Comparison of ENCODE assay signal across 18 cellular contexts in the genomic region with DNA sequence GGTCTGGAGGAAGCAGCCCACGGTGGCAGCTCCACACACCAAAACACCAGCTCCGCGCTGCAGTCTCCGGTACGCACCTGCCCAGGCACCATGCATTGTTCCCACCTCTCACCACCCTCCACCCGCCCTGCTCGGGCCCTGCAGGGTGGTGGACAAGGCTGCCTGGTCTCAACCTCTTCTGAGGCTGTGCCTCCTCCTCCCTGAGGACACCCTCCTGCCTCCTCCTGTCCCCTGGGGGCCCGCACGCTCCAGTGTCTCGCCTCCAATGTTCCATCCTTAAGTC.
DNase-seq lines count a peak whose midpoint lies in the region; ATAC-seq, FAIRE-seq and TF ChIP-seq lines count a peak whose summit lies in the region.
"Had no signal": no experiment of that assay in that cellular context is flagged by ENCODE, and none has a peak within 500 bp of the region (broad histone marks: within the 10 kb centered on the region; RNA-seq: fewer than 3 reads in every experiment).

No MANE protein-coding gene starts in this region.

- H3K4me3 ChIP-seq in NT2/D1 (ENCODE audit: insufficient read length, low read depth) (no peak overlapping the region), astrocyte (ENCODE audit: insufficient read depth, low read depth, low read length) (no peak overlapping the region), osteoblast (ENCODE audit: insufficient read depth, low read length) (no peak overlapping the region)
- H3K4me3 ChIP-seq: BLaER1 treated with 17β-estradiol and CSF1 and Interleukin-3, amounts not matched to agents 10 nM and 100 nM; GM23248 had no signal

- intact Hi-C loops in CD14-positive monocyte (cut with micrococcal nuclease): loop anchor here in 1 of 2 donors (5.0 kb wide), 1 partner anchor 324 kb away; no protein-coding TSS in a partner anchor
- intact Hi-C loops in activated naive CD4-positive, alpha-beta T cell treated with anti-CD3 and anti-CD28 coated beads for 36 hours (cut with micrococcal nuclease): loop anchor here (10.0 kb wide), 2 partner anchors 167 to 327 kb away; a partner anchor contains a TSS

- H3K27me3 Mint-ChIP-seq in H9 (ENCODE audit: low read depth) (no peaks in the 10 kb centered on the region), astrocyte (ENCODE audit: low read depth, unreplicated experiment) (peaks cover 22% of the 10 kb centered on the region), CD14-positive monocyte (ENCODE audit: low read depth in 3 of 3) (peaks cover 0 to 4% (median 1%) of the 10 kb centered on the region in 3 donors)
- peaks cover 3% of the 10 kb centered on the region for H3K27me3 Mint-ChIP-seq in activated naive CD4-positive, alpha-beta T cell treated with anti-CD3 and anti-CD28 coated beads for 36 hours (ENCODE audit: low read depth)
- H3K27me3 Mint-ChIP-seq: CD8-positive, alpha-beta memory T cell had no signal

- H2BK5ac ChIP-seq in H9 (ENCODE audit: insufficient read length, low read length): no peak overlapping the region

- no peak overlapping the region for H2BK12ac ChIP-seq in H9 (ENCODE audit: insufficient read length, low read depth, low read length)

- FAIRE-seq in astrocyte (lab: Jason Lieb, UNC): no peak
- FAIRE-seq: D721Med, G401.6, GM12891, GM19239, HTR-8/SVneo had no signal

- no peak overlapping the region for H3K4ac ChIP-seq in H9 (ENCODE audit: low read depth, low read length)

- H4K91ac ChIP-seq in H9 (ENCODE audit: insufficient read length, low read depth, low read length): no peak overlapping the region

- H2AFZ ChIP-seq in H9 (ENCODE audit: low read length): no peak overlapping the region
- H2AFZ ChIP-seq in astrocyte (ENCODE audit: low read depth, low read length): no peak overlapping the region
- H2AFZ ChIP-seq in osteoblast (ENCODE audit: low read length): no peak overlapping the region

- CTCF ChIA-PET in activated naive CD4-positive, alpha-beta T cell treated with anti-CD3 and anti-CD28 coated beads for 36 hours (lab: Charles Lee): interaction anchor here (0.6 to 1.6 kb wide), 4 partner anchors 127 to 485 kb away, joined by 3 to 6 read pairs (median 3); no protein-coding TSS in a partner anchor

- H3K36me3 ChIP-seq in NT2/D1 (ENCODE audit: insufficient read depth, insufficient read length, low read length) (no peaks in the 10 kb centered on the region), astrocyte (ENCODE audit: insufficient read depth, low read length) (no peaks in the 10 kb centered on the region), osteoblast (ENCODE audit: insufficient read depth, low read length) (no peaks in the 10 kb centered on the region)
- H3K36me3 ChIP-seq: BLaER1 treated with 17β-estradiol and CSF1 and Interleukin-3, amounts not matched to agents 10 nM and 100 nM had no signal

- H3K23me2 ChIP-seq in H9 (ENCODE audit: insufficient read length, low read depth, low read length, poor library complexity, severe bottlenecking): no peaks in the 10 kb centered on the region

- no peak for ATAC-seq in GM19351 (IDR thresholded peaks at IDR 0.05; ENCODE audit: unreplicated experiment)

- H3K9ac ChIP-seq in H9 (ENCODE audit: extremely low read depth, insufficient read length, low read length) (no peak overlapping the region), NT2/D1 (ENCODE audit: insufficient read length, low read depth) (peak overlapping the region; percentile 16), astrocyte (ENCODE audit: low read length) (no peak overlapping the region)
- H3K9ac ChIP-seq: BLaER1 treated with 17β-estradiol and CSF1 and Interleukin-3, amounts not matched to agents 10 nM and 100 nM; GM23248 had no signal

- H3K4me3 Mint-ChIP-seq in H9 (no peak overlapping the region), astrocyte (ENCODE audit: unreplicated experiment) (no peak overlapping the region), CD14-positive monocyte (no peak overlapping the region)
- H3K4me3 Mint-ChIP-seq in activated naive CD4-positive, alpha-beta T cell treated with anti-CD3 and anti-CD28 coated beads for 36 hours: no peak overlapping the region
- H3K4me3 Mint-ChIP-seq: B cell; CD4-positive, CD25-positive, alpha-beta regulatory T cell; CD8-positive, alpha-beta memory T cell had no signal

- H2AK5ac ChIP-seq in H9 (ENCODE audit: insufficient read length, low read length): no peak overlapping the region

- H4K20me1 ChIP-seq in H9 (ENCODE audit: control insufficient read depth, insufficient read depth, insufficient read length): no peaks in the 10 kb centered on the region
- peaks cover 4% of the 10 kb centered on the region for H4K20me1 ChIP-seq in astrocyte (ENCODE audit: insufficient read depth, low read length)
- H4K20me1 ChIP-seq in osteoblast (ENCODE audit: insufficient read depth, low read length): no peaks in the 10 kb centered on the region

- H3K9me3 ChIP-seq in H9 (ENCODE audit: control insufficient read depth, low read depth, low read length) (no peaks in the 10 kb centered on the region), NT2/D1 (ENCODE audit: insufficient read depth, low read length) (no peaks in the 10 kb centered on the region), astrocyte (ENCODE audit: insufficient read depth, low read depth, low read length) (no peaks in the 10 kb centered on the region), osteoblast (ENCODE audit: low read depth, low read length) (no peaks in the 10 kb centered on the region)
- H3K9me3 ChIP-seq: Caco-2 had no signal

- H2BK120ac ChIP-seq in H9 (ENCODE audit: low read depth, low read length, poor library complexity, severe bottlenecking): no peak overlapping the region

- peaks cover 6 to 16% of the 10 kb centered on the region in 2 experiments for H3K4me1 Mint-ChIP-seq in H9
- peaks cover 6% of the 10 kb centered on the region for H3K4me1 Mint-ChIP-seq in astrocyte (ENCODE audit: low read depth, unreplicated experiment)
- H3K4me1 Mint-ChIP-seq in CD14-positive monocyte: peaks cover 2% of the 10 kb centered on the region
- H3K4me1 Mint-ChIP-seq in activated naive CD4-positive, alpha-beta T cell treated with anti-CD3 and anti-CD28 coated beads for 36 hours (ENCODE audit: low read depth): no peaks in the 10 kb centered on the region
- H3K4me1 Mint-ChIP-seq: B cell had no signal

- no peak overlapping the region for H2BK20ac ChIP-seq in H9 (ENCODE audit: low read depth, low read length, poor library complexity, severe bottlenecking)

- H3K14ac ChIP-seq in H9 (ENCODE audit: insufficient read depth, low read length): no peak overlapping the region

- no peak for DNase-seq in H9
- no peak for DNase-seq in NT2/D1 (ENCODE audit: low read depth, low spot score)
- DNase-seq in astrocyte (ENCODE audit: low read depth): no peak
- peak; percentile 19 for DNase-seq in osteoblast (ENCODE audit: insufficient read length, low spot score, missing footprints)
- DNase-seq in CD14-positive monocyte (ENCODE audit: low spot score): no peak
- no peak for DNase-seq in activated naive CD4-positive, alpha-beta T cell treated with anti-CD3 and anti-CD28 coated beads for 36 hours
- DNase-seq: CD4-positive, CD25-positive, alpha-beta regulatory T cell; CD8-positive, alpha-beta memory T cell had no signal

- TF ChIP-seq CTCF in H9 (conservative IDR thresholded peaks at IDR 0.05): no peak
- TF ChIP-seq CTCF in astrocyte (IDR thresholded peaks at IDR 0.05; ENCODE audit: insufficient read depth, low read depth, low read length): no peak
- TF ChIP-seq CTCF in osteoblast (IDR thresholded peaks at IDR 0.05; ENCODE audit: extremely low read depth, low read depth, low read length): no peak
- no peak for TF ChIP-seq CTCF in CD14-positive monocyte (IDR thresholded peaks at IDR 0.05)

- no peak overlapping the region for H2BK15ac ChIP-seq in H9 (ENCODE audit: low read depth, low read length)

- H3K18ac ChIP-seq in H9 (ENCODE audit: insufficient read length, low read depth, low read length): no peak overlapping the region

- H3K4me2 ChIP-seq in H9 (ENCODE audit: insufficient read depth, insufficient read length, low read length) (no peak overlapping the region), astrocyte (ENCODE audit: low read length) (no peak overlapping the region), osteoblast (ENCODE audit: insufficient read depth, low read length) (no peak overlapping the region)
- H3K4me2 ChIP-seq: BLaER1 treated with 17β-estradiol and CSF1 and Interleukin-3, amounts not matched to agents 10 nM and 100 nM had no signal

- peak overlapping the region; percentile 10 to 56 (median 30); a peak in 3 of 7 replicates for H3K27ac Mint-ChIP-seq in H9
- peak overlapping the region; percentile 78 for H3K27ac Mint-ChIP-seq in astrocyte (ENCODE audit: unreplicated experiment)
- H3K27ac Mint-ChIP-seq in CD14-positive monocyte: no peak overlapping the region
- H3K27ac Mint-ChIP-seq in activated naive CD4-positive, alpha-beta T cell treated with anti-CD3 and anti-CD28 coated beads for 36 hours: no peak overlapping the region
- H3K27ac Mint-ChIP-seq: B cell had no signal

- H4K8ac ChIP-seq in H9 (replicated peaks; ENCODE audit: insufficient read length, low read depth, low read length): no peak overlapping the region

- H3K79me2 ChIP-seq in H9 (ENCODE audit: insufficient read depth, low read length) (no peaks in the 10 kb centered on the region), astrocyte (ENCODE audit: insufficient read depth, low read length) (no peaks in the 10 kb centered on the region), osteoblast (ENCODE audit: insufficient read depth, low read length) (no peaks in the 10 kb centered on the region)

- H3K4me1 ChIP-seq in H9 (ENCODE audit: insufficient read depth, low read length) (no peaks in the 10 kb centered on the region), NT2/D1 (ENCODE audit: insufficient read depth, insufficient read length) (peaks cover 18% of the 10 kb centered on the region), astrocyte (ENCODE audit: insufficient read depth, low read length) (no peaks in the 10 kb centered on the region), osteoblast (ENCODE audit: insufficient read depth, low read length) (no peaks in the 10 kb centered on the region)
- H3K4me1 ChIP-seq: Caco-2 had no signal

- H3K79me1 ChIP-seq in H9 (ENCODE audit: insufficient read depth, low read depth, low read length, poor library complexity, severe bottlenecking): no peaks in the 10 kb centered on the region

- H3T11ph ChIP-seq in H9 (ENCODE audit: low read length): no peak overlapping the region

- H3K9me3 Mint-ChIP-seq in H9 (no peaks in the 10 kb centered on the region; a peak in 1 of 5 replicates), astrocyte (ENCODE audit: unreplicated experiment) (peaks cover 2% of the 10 kb centered on the region), CD14-positive monocyte (peaks cover 0 to 6% (median 0%) of the 10 kb centered on the region in 7 donors)
- no peaks in the 10 kb centered on the region for H3K9me3 Mint-ChIP-seq in activated naive CD4-positive, alpha-beta T cell treated with anti-CD3 and anti-CD28 coated beads for 36 hours
- H3K9me3 Mint-ChIP-seq: CD8-positive, alpha-beta memory T cell had no signal

- no CpG with 5 or more reads among the region's 10 CpGs for WGBS in H9 (ENCODE audit: extremely low coverage, insufficient read length, low lambda C conversion rate)

- no peak overlapping the region for H4K5ac ChIP-seq in H9 (ENCODE audit: insufficient read length, low read depth, low read length)

- H3K36me3 Mint-ChIP-seq in H9 (ENCODE audit: insufficient read depth in 1 of 3, low read depth in 3 of 3) (no peaks in the 10 kb centered on the region), astrocyte (ENCODE audit: low read depth, unreplicated experiment) (no peaks in the 10 kb centered on the region), CD14-positive monocyte (no peaks in the 10 kb centered on the region)
- no peaks in the 10 kb centered on the region for H3K36me3 Mint-ChIP-seq in activated naive CD4-positive, alpha-beta T cell treated with anti-CD3 and anti-CD28 coated beads for 36 hours (ENCODE audit: low read depth)
- H3K36me3 Mint-ChIP-seq: CD4-positive, CD25-positive, alpha-beta regulatory T cell; CD8-positive, alpha-beta memory T cell had no signal

- H3K23ac ChIP-seq in H9 (ENCODE audit: insufficient read length, low read depth, low read length): no peak overlapping the region

- H3K27ac ChIP-seq in H9 (ENCODE audit: insufficient read length, low read depth, low read length) (no peak overlapping the region), astrocyte (ENCODE audit: low read depth, low read length) (no peak overlapping the region), osteoblast (ENCODE audit: low read depth, low read length) (no peak overlapping the region)
- H3K27ac ChIP-seq: BLaER1 treated with 17β-estradiol and CSF1 and Interleukin-3, amounts not matched to agents 10 nM and 100 nM; GM23248 had no signal

- H3K56ac ChIP-seq in H9 (ENCODE audit: insufficient read length, low read depth, low read length): no peak overlapping the region

- H3K27me3 ChIP-seq in H9 (ENCODE audit: insufficient read depth, low read length) (no peaks in the 10 kb centered on the region), NT2/D1 (ENCODE audit: insufficient read depth, insufficient read length) (no peaks in the 10 kb centered on the region), astrocyte (ENCODE audit: insufficient read depth, low read length) (no peaks in the 10 kb centered on the region), osteoblast (ENCODE audit: insufficient read depth, low read length) (no peaks in the 10 kb centered on the region)
- H3K27me3 ChIP-seq: BLaER1 treated with 17β-estradiol and CSF1 and Interleukin-3, amounts not matched to agents 10 nM and 100 nM had no signal

Comparison
In these comparisons a context has a peak if more than half of its experiments do, and no peak if none do; other contexts are left out.
1. H3K27ac Mint-ChIP-seq: peak in H9 (3 of 3) and astrocyte (single experiment); none in CD14-positive monocyte (0 of 7) and activated naive CD4-positive, alpha-beta T cell treated with anti-CD3 and anti-CD28 coated beads for 36 hours (single experiment).